Comparison of ENCODE assay signal across 3 cellular contexts in the genomic region with DNA sequence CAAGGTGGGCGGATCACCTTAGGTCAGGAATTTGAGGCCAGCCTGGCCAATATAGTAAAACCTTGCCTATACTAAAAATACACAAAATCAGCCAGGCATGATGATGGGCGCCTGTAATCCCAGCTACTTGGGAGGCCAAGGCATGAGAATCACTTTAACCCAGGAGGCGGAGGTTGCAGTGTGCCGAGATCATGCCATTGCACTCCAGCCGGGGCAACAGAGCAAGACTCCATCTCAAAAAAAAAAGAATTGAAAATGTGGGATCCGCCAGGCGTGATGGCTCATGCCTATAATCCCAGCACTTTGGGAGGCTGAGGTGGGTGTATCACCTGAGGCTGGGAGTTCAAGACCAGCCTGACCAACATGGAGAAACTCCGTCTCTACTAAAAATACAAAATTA.
TF ChIP-seq lines count a peak whose summit lies in the region.

No MANE protein-coding gene starts in this region.

TF ChIP-seq in HEK293, 187 proteins besides CTCF, POLR2A, EP300 and RAD21:
- peak; percentile 93 for TF ChIP-seq ZNF121 (tag by site-specific recombination; IDR thresholded peaks at IDR 0.05)

TF ChIP-seq in WTC11, 78 proteins besides CTCF, POLR2A, EP300 and RAD21:
- TF ChIP-seq ZNF121 (CRISPR knock-in tag; IDR thresholded peaks at IDR 0.05): peak; percentile 91

TF ChIP-seq in HepG2, 621 proteins besides CTCF, POLR2A, EP300 and RAD21:
- TF ChIP-seq ZNF121 (CRISPR knock-in tag; IDR thresholded peaks at IDR 0.05): peak; percentile 40; the same call in 1 of the 2 replicates
